In the genomic region with DNA sequence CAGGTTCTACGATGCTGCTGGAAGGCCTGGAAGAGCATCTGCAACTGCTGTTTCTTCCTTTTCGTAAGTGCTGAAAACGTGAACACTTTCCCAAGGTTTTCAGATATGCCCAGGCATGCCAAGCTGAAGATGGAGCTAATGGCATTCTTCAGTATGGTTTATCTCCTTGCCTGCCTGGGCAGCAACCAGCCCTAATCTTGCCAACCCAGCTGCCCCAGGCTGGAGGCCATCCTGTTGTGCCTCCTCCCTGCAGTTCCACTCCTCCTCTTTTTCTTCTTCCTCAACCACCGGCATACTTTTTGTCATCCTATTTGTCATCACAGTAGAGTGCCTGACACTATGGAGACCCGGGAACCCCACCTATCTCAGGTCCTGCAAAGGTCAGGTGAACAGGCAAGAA, we compare ENCODE assay signal across 25 cellular contexts.
"Had no signal": no experiment of that assay in that cellular context is flagged by ENCODE, and none has a peak within 500 bp of the region (broad histone marks: within the 10 kb centered on the region; RNA-seq: fewer than 3 reads in every experiment).

No MANE protein-coding gene starts in this region.

- H3K27ac Mint-ChIP-seq: immature natural killer cell; mesothelial cell of epicardium; naive B cell; natural killer cell treated with Interleukin-12 subunit alpha and Interleukin-12 subunit beta and Interleukin-15 and Interleukin-18, amount 100 ng/mL, for 72 hours; progenitor cell of endocrine pancreas; stimulated activated memory B cell treated with anti-CD40 and anti-IgM and Interleukin-4, amounts not matched to agents 10 μg/mL and 1 μg/mL and 100 μg/mL, for 72 hours; stimulated activated naive CD8-positive, alpha-beta T cell treated with anti-CD3 and anti-CD28 coated beads, Interleukin-15, Interleukin-2, amounts not matched to agents 100 ng/mL and 50 ng/mL, for 24 hours had no signal

- H3K27ac ChIP-seq: coronary artery, parathyroid adenoma, right atrium auricular region, sigmoid colon, spleen, transverse colon, upper lobe of right lung had no signal

- H3K36me3 Mint-ChIP-seq: immature natural killer cell; naive B cell; stimulated activated memory B cell treated with anti-CD40 and anti-IgM and Interleukin-4, amounts not matched to agents 10 μg/mL and 1 μg/mL and 100 μg/mL, for 72 hours had no signal

- H3K4me3 ChIP-seq: coronary artery, lung, mucosa of descending colon, right atrium auricular region, sigmoid colon, spleen, transverse colon, upper lobe of right lung, vagina had no signal

- H3K79me2 ChIP-seq: parathyroid adenoma had no signal

- H3K9me3 ChIP-seq: right atrium auricular region, sigmoid colon, transverse colon, upper lobe of right lung, vagina had no signal

- H3K4me1 Mint-ChIP-seq: immature natural killer cell; mesothelial cell of epicardium; naive B cell; neural crest cell; stimulated activated memory B cell treated with anti-CD40 and anti-IgM and Interleukin-4, amounts not matched to agents 10 μg/mL and 1 μg/mL and 100 μg/mL, for 72 hours had no signal

- H3K36me3 ChIP-seq: right atrium auricular region, sigmoid colon, spleen, transverse colon, upper lobe of right lung, vagina had no signal

- ATAC-seq: left lobe of liver; mucosa of descending colon; natural killer cell treated with Interleukin-12 subunit alpha and Interleukin-12 subunit beta and Interleukin-15 and Interleukin-18, amount 100 ng/mL, for 72 hours; stimulated activated memory B cell treated with anti-CD40 and anti-IgM and Interleukin-4, amounts not matched to agents 10 μg/mL and 1 μg/mL and 100 μg/mL, for 72 hours; upper lobe of right lung had no signal

- DNase-seq: dermis blood vessel endothelial cell; effector memory CD4-positive, alpha-beta T cell; hypothalamus; immature natural killer cell; islet precursor cell; mesenchymal stem cell; mucosa of descending colon; naive B cell; sigmoid colon; spleen; stimulated activated CD4-positive, alpha-beta T cell treated with anti-CD3 and anti-CD28 coated beads, Interleukin-4, amount 100 ng/mL, for 4 hours; transverse colon; upper lobe of right lung had no signal

- H3K4me3 Mint-ChIP-seq: immature natural killer cell; mesothelial cell of epicardium; naive B cell; natural killer cell treated with Interleukin-12 subunit alpha and Interleukin-12 subunit beta and Interleukin-15 and Interleukin-18, amount 100 ng/mL, for 72 hours; neural crest cell; stimulated activated memory B cell treated with anti-CD40 and anti-IgM and Interleukin-4, amounts not matched to agents 10 μg/mL and 1 μg/mL and 100 μg/mL, for 72 hours; stimulated activated naive CD8-positive, alpha-beta T cell treated with anti-CD3 and anti-CD28 coated beads, Interleukin-15, Interleukin-2, amounts not matched to agents 100 ng/mL and 50 ng/mL, for 24 hours had no signal

- H3K27me3 ChIP-seq: right atrium auricular region, sigmoid colon, spleen, transverse colon, upper lobe of right lung, vagina had no signal

- H3K27me3 Mint-ChIP-seq: naive B cell; natural killer cell treated with Interleukin-12 subunit alpha and Interleukin-12 subunit beta and Interleukin-15 and Interleukin-18, amount 100 ng/mL, for 72 hours; progenitor cell of endocrine pancreas; stimulated activated memory B cell treated with anti-CD40 and anti-IgM and Interleukin-4, amounts not matched to agents 10 μg/mL and 1 μg/mL and 100 μg/mL, for 72 hours; stimulated activated naive CD8-positive, alpha-beta T cell treated with anti-CD3 and anti-CD28 coated beads, Interleukin-15, Interleukin-2, amounts not matched to agents 100 ng/mL and 50 ng/mL, for 24 hours had no signal

- H3K4me1 ChIP-seq: parathyroid adenoma, right atrium auricular region, sigmoid colon, spleen, transverse colon, upper lobe of right lung, vagina had no signal

- H3K9ac ChIP-seq: parathyroid adenoma had no signal

- H2AFZ ChIP-seq: parathyroid adenoma had no signal
